In the genomic region with DNA sequence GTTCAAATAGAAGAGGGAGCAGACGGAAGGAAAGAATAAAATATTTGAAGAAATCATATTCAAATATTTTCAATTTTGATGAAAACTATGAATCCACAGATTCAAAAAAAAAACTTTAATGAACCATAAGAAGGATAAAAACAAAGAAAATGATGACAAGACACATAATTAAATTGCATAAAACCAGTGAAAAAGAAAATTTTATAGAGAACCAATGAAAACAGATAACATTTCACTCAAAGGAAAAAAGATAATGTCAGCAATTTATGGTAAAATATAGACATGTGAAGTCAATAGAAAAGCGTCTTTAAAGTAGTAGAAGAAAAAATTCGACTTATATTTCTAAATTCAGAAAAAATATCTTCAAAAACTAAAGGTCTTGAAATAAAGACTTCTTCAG, we compare ENCODE assay signal across 3 cellular contexts.
TF ChIP-seq lines count a peak whose summit lies in the region.

No MANE protein-coding gene starts in this region.

TF ChIP-seq in A549, 52 proteins besides CTCF, POLR2A, EP300 and RAD21:
- TF ChIP-seq SMC3 (IDR thresholded peaks at IDR 0.05) (no peak), MAFK (IDR thresholded peaks at IDR 0.05; ENCODE audit: partially characterized antibody) (peak; percentile 87), RCOR1 (IDR thresholded peaks at IDR 0.05; ENCODE audit: low read depth, low read length) (no peak)
- TF ChIP-seq, protein P1, sequence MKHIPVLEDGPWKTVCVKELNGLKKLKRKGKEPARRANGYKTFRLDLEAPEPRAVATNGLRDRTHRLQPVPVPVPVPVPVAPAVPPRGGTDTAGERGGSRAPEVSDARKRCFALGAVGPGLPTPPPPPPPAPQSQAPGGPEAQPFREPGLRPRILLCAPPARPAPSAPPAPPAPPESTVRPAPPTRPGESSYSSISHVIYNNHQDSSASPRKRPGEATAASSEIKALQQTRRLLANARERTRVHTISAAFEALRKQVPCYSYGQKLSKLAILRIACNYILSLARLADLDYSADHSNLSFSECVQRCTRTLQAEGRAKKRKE (CRISPR knock-in tag; IDR thresholded peaks at IDR 0.05; ENCODE audit: low read depth), result no peak

TF ChIP-seq in IMR-90, 13 proteins besides CTCF, POLR2A, EP300 and RAD21:
- no peak for TF ChIP-seq MAZ (IDR thresholded peaks at IDR 0.05; ENCODE audit: borderline replicate concordance, low read depth, low read length)
- peak; percentile 74 for TF ChIP-seq MAFK (IDR thresholded peaks at IDR 0.05; ENCODE audit: low read depth, low read length)

TF ChIP-seq in K562, 482 proteins besides CTCF, POLR2A, EP300 and RAD21:
- TF ChIP-seq MAFK (IDR thresholded peaks at IDR 0.05; ENCODE audit: low read length), result peak; percentile 20; the same call in 1 of the 2 replicates
- TF ChIP-seq SMAD1 (IDR thresholded peaks at IDR 0.05; ENCODE audit: low read depth, low read length, partially characterized antibody), result no peak
- peak; percentile 76 for TF ChIP-seq C11orf30 (IDR thresholded peaks at IDR 0.05; ENCODE audit: low read depth)
- TF ChIP-seq TOE1 (IDR thresholded peaks at IDR 0.05; ENCODE audit: borderline replicate concordance), result no peak
- no peak for TF ChIP-seq TOE1 (CRISPR knock-in tag; IDR thresholded peaks at IDR 0.05; ENCODE audit: borderline replicate concordance, low read depth)
- no peak for TF ChIP-seq ZNF212 (CRISPR knock-in tag; IDR thresholded peaks at IDR 0.05)
- no peak for TF ChIP-seq ARHGAP35 (IDR thresholded peaks at IDR 0.05; ENCODE audit: partially characterized antibody)
- peak; percentile 92 for TF ChIP-seq ZNF316 (IDR thresholded peaks at IDR 0.05)
- TF ChIP-seq MAFG (tag; conservative IDR thresholded peaks at IDR 0.05), result peak; percentile 58
